2 cellular contexts compared by ENCODE assay signal in genomic region chr3:25592510-25592968, GRCh38.
TF ChIP-seq lines count a peak whose summit lies in the region.

No MANE protein-coding gene starts in this region.

TF ChIP-seq in K562, 482 proteins besides CTCF, POLR2A, EP300 and RAD21 (continued from another document and continues in another):
- no peak for TF ChIP-seq CEBPG (CRISPR knock-in tag; IDR thresholded peaks at IDR 0.05)
- no peak for TF ChIP-seq CEBPG (tag; conservative IDR thresholded peaks at IDR 0.05 in 1 of 2, IDR thresholded peaks at IDR 0.05 in 1 of 2)
- no peak; the same call in 1 of the 2 replicates for TF ChIP-seq HMBOX1 (IDR thresholded peaks at IDR 0.05)
- no peak for TF ChIP-seq E4F1 (CRISPR knock-in tag; IDR thresholded peaks at IDR 0.05; ENCODE audit: borderline replicate concordance)
- no peak for TF ChIP-seq E2F4 (CRISPR knock-in tag; IDR thresholded peaks at IDR 0.05; ENCODE audit: low read depth)
- TF ChIP-seq ZBTB12 (CRISPR knock-in tag; IDR thresholded peaks at IDR 0.05) = no peak
- TF ChIP-seq STAG1 (CRISPR knock-in tag; IDR thresholded peaks at IDR 0.05; ENCODE audit: borderline replicate concordance) = no peak
- TF ChIP-seq TAF9B (IDR thresholded peaks at IDR 0.05; ENCODE audit: partially characterized antibody) = no peak
- TF ChIP-seq KLF1 (tag; IDR thresholded peaks at IDR 0.05) = no peak
- TF ChIP-seq TGIF2 (CRISPR knock-in tag; IDR thresholded peaks at IDR 0.05) = no peak
- TF ChIP-seq CREM (IDR thresholded peaks at IDR 0.05; ENCODE audit: low read depth) = 0 out of 2 replicates have a peak, but pooled peaks have one; percentile 20
- TF ChIP-seq SMARCA4 (IDR thresholded peaks at IDR 0.05) = peak; percentile 66; the same call in 1 of the 2 replicates
- TF ChIP-seq ZNF12 (CRISPR knock-in tag; IDR thresholded peaks at IDR 0.05) = no peak
- TF ChIP-seq HDAC8 (tag; IDR thresholded peaks at IDR 0.05) = no peak
- no peak for TF ChIP-seq CEBPZ (IDR thresholded peaks at IDR 0.05; ENCODE audit: borderline replicate concordance, low read depth, low read length)
- TF ChIP-seq ZKSCAN1 (IDR thresholded peaks at IDR 0.05; ENCODE audit: low read depth, low read length) = peak; percentile 17; the same call in 1 of the 2 replicates
- no peak for TF ChIP-seq L3MBTL2 (IDR thresholded peaks at IDR 0.05)
- TF ChIP-seq XRCC5 (IDR thresholded peaks at IDR 0.05; ENCODE audit: low read depth, low read length) = no peak; the same call in 1 of the 2 replicates
- peak; percentile 43; the same call in 1 of the 2 replicates for TF ChIP-seq JUND (IDR thresholded peaks at IDR 0.05; ENCODE audit: borderline replicate concordance, low read depth, low read length)
- TF ChIP-seq JUND (tag; IDR thresholded peaks at IDR 0.05; ENCODE audit: borderline replicate concordance, low read depth, low read length) = peak; percentile 64; the same call in 2 of the 3 replicates
- no peak for TF ChIP-seq HMG20B (CRISPR knock-in tag; IDR thresholded peaks at IDR 0.05)
- no peak for TF ChIP-seq PHF8 (IDR thresholded peaks at IDR 0.05; ENCODE audit: borderline replicate concordance, low read length)
- TF ChIP-seq NFE2 (IDR thresholded peaks at IDR 0.05; ENCODE audit: low read depth) = peak; percentile 98
- no peak for TF ChIP-seq ZFPM2 (CRISPR knock-in tag; IDR thresholded peaks at IDR 0.05)

TF ChIP-seq in HepG2, 621 proteins besides CTCF, POLR2A, EP300 and RAD21 (continued from another document):
- TF ChIP-seq MAFK (conservative IDR thresholded peaks at IDR 0.05 in 1 of 2, IDR thresholded peaks at IDR 0.05 in 1 of 2; ENCODE audit: low read length in 2 of 2) (0 out of 4 replicates have a peak, but pooled peaks have one; percentile 2 to 9), ZNF7 (CRISPR knock-in tag; IDR thresholded peaks at IDR 0.05) (peak; percentile 50; the same call in 1 of the 2 replicates), NAIF1 (CRISPR knock-in tag; IDR thresholded peaks at IDR 0.05; ENCODE audit: borderline replicate concordance) (no peak), MZF1 (CRISPR knock-in tag; IDR thresholded peaks at IDR 0.05; ENCODE audit: borderline replicate concordance) (no peak), ZNF143 (CRISPR knock-in tag; IDR thresholded peaks at IDR 0.05) (peak; percentile 56; the same call in 1 of the 2 replicates), NFE2 (CRISPR knock-in tag; IDR thresholded peaks at IDR 0.05) (peak; percentile 86), FOXO4 (CRISPR knock-in tag; conservative IDR thresholded peaks at IDR 0.05) (no peak), ZNF607 (CRISPR knock-in tag; IDR thresholded peaks at IDR 0.05; ENCODE audit: borderline replicate concordance) (no peak), XRCC5 (optimal IDR thresholded peaks at IDR 0.05; ENCODE audit: low read length) (peak; percentile 39), RFXAP (CRISPR knock-in tag; IDR thresholded peaks at IDR 0.05; ENCODE audit: borderline replicate concordance) (0 out of 2 replicates have a peak, but pooled peaks have one; percentile 18), ZFP82 (CRISPR knock-in tag; IDR thresholded peaks at IDR 0.05; ENCODE audit: borderline replicate concordance) (no peak), SKI (IDR thresholded peaks at IDR 0.05; ENCODE audit: partially characterized antibody) (no peak), ZBTB25 (CRISPR knock-in tag; IDR thresholded peaks at IDR 0.05) (no peak), FOSL2 (CRISPR knock-in tag; IDR thresholded peaks at IDR 0.05) (peak; percentile 53; the same call in 1 of the 2 replicates), SNAPC2 (CRISPR knock-in tag; IDR thresholded peaks at IDR 0.05) (peak; percentile 55; the same call in 1 of the 2 replicates), NFE2L2 (IDR thresholded peaks at IDR 0.05; ENCODE audit: low read length) (peak; percentile 77; the same call in 1 of the 2 replicates), ZSCAN5A (CRISPR knock-in tag; IDR thresholded peaks at IDR 0.05; ENCODE audit: borderline replicate concordance) (no peak), BORCS8-MEF2B (CRISPR knock-in tag; IDR thresholded peaks at IDR 0.05) (no peak), ZFY (CRISPR knock-in tag; IDR thresholded peaks at IDR 0.05) (0 out of 2 replicates have a peak, but pooled peaks have one; percentile 26), HNF4A (CRISPR knock-in tag; IDR thresholded peaks at IDR 0.05) (no peak), ZNF512 (CRISPR knock-in tag; IDR thresholded peaks at IDR 0.05) (no peak), ZBTB3 (CRISPR knock-in tag; IDR thresholded peaks at IDR 0.05; ENCODE audit: borderline replicate concordance, low read depth) (no peak), ZSCAN21 (CRISPR knock-in tag; IDR thresholded peaks at IDR 0.05; ENCODE audit: borderline replicate concordance) (no peak), SNAPC4 (CRISPR knock-in tag; IDR thresholded peaks at IDR 0.05) (0 out of 2 replicates have a peak, but pooled peaks have one; percentile 70), ZNF326 (CRISPR knock-in tag; IDR thresholded peaks at IDR 0.05; ENCODE audit: borderline replicate concordance) (no peak), SMC3 (IDR thresholded peaks at IDR 0.05; ENCODE audit: low read length) (peak; percentile 34; the same call in 1 of the 2 replicates)
